In genomic region chr4:118889313-118889694, GRCh38 we compare ENCODE assay signal across 1 cellular context.
TF ChIP-seq lines count a peak whose summit lies in the region.

No MANE protein-coding gene starts in this region.

TF ChIP-seq in IMR-90, 13 proteins besides CTCF, POLR2A, EP300 and RAD21:
- TF ChIP-seq USF2 (IDR thresholded peaks at IDR 0.05; ENCODE audit: low read depth, low read length) (no peak), BHLHE40 (IDR thresholded peaks at IDR 0.05; ENCODE audit: low read depth, low read length) (no peak), ELK1 (IDR thresholded peaks at IDR 0.05; ENCODE audit: borderline replicate concordance, low read depth, low read length) (no peak), RCOR1 (IDR thresholded peaks at IDR 0.05; ENCODE audit: insufficient replicate concordance, low read length) (no peak), MAZ (IDR thresholded peaks at IDR 0.05; ENCODE audit: borderline replicate concordance, low read depth, low read length) (no peak), FOS (IDR thresholded peaks at IDR 0.05; ENCODE audit: low read depth, low read length) (no peak), CHD1 (IDR thresholded peaks at IDR 0.05; ENCODE audit: low read depth, low read length) (no peak), SMC3 (IDR thresholded peaks at IDR 0.05; ENCODE audit: low read depth, low read length) (no peak), NFE2L2 (IDR thresholded peaks at IDR 0.05; ENCODE audit: low read depth, low read length) (no peak), CEBPB (IDR thresholded peaks at IDR 0.05; ENCODE audit: low read depth, low read length) (no peak), RFX5 (IDR thresholded peaks at IDR 0.05; ENCODE audit: low read depth, low read length) (no peak), MXI1 (IDR thresholded peaks at IDR 0.05; ENCODE audit: borderline replicate concordance, low read depth, low read length) (no peak), MAFK (IDR thresholded peaks at IDR 0.05; ENCODE audit: low read depth, low read length) (no peak)
